Comparison of ENCODE assay signal across 20 cellular contexts in the genomic region with DNA sequence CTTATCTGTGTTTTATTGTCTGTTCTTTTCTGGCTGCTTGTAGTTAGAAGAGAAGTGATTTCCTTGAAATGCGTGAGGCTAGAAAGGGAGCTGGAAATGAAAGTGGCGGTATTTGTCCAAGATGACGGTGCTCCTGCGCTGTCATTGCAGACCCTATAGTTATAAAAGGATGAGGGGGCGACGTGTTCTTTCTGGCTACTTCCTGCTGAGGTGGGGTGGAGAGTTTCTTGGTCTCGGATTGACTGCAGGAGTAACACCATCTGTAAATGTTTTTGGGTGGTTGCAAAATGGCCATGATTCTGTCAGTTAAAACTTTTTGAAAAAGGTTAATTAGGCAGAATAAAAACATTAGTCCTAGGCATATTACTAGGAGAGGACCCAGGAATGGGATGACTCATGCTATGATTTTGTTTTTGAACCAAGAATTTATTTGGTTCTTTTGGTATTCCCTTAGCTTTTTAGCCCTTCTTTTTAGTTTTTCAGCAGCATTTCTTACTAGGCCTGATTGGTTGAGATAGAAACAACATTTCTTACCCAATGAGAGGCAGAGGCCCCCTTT. TPM values are rescaled to one million over a fixed set of nuclear protein-coding genes. Genes with fewer than 3 reads are reported as not detected.
DNase-seq lines count a peak whose midpoint lies in the region; ATAC-seq and TF ChIP-seq lines count a peak whose summit lies in the region.
"Had no signal": no experiment of that assay in that cellular context is flagged by ENCODE, and none has a peak within 500 bp of the region (broad histone marks: within the 10 kb centered on the region; RNA-seq: fewer than 3 reads in every experiment).

No MANE protein-coding gene starts in this region.

- no peaks in the 10 kb centered on the region for H3K9me3 Mint-ChIP-seq in nephron
- H3K9me3 Mint-ChIP-seq: activated CD4-positive, alpha-beta T cell treated with anti-CD3 and anti-CD28 coated beads, Interleukin-2, amount 10 ng/mL, durations not matched to agents 24 days and 14 days; CD8-positive, alpha-beta memory T cell had no signal

- H3K4me3 ChIP-seq in A673 (ENCODE audit: low read depth, low read length, poor library complexity, severe bottlenecking) (no peak overlapping the region), adipocyte (ENCODE audit: low read length) (no peak overlapping the region)
- H3K4me3 ChIP-seq: body of pancreas had no signal

- H3K27me3 Mint-ChIP-seq in nephron (ENCODE audit: low read depth) = no peaks in the 10 kb centered on the region
- H3K27me3 Mint-ChIP-seq: activated CD4-positive, alpha-beta T cell treated with anti-CD3 and anti-CD28 coated beads, Interleukin-2, amount 10 ng/mL, durations not matched to agents 24 days and 14 days had no signal

- no peaks in the 10 kb centered on the region for H3K4me1 ChIP-seq in A673 (ENCODE audit: insufficient read depth, low read length, poor library complexity, severe bottlenecking)
- no peaks in the 10 kb centered on the region for H3K4me1 ChIP-seq in adipocyte (ENCODE audit: control insufficient read depth, insufficient read depth, low read length)
- H3K4me1 ChIP-seq: body of pancreas had no signal

- H3K9me3 ChIP-seq in A673 (ENCODE audit: low read depth, low read length, poor library complexity, severe bottlenecking) = no peaks in the 10 kb centered on the region
- H3K9me3 ChIP-seq in adipocyte (ENCODE audit: control insufficient read depth, low read length) = peaks cover 23% of the 10 kb centered on the region
- H3K9me3 ChIP-seq: body of pancreas had no signal

- BruUV-seq in A673 (replicated peaks; lab: Mats Ljungman, UMichigan) = no TSS peak

- H3K36me3 Mint-ChIP-seq in nephron (ENCODE audit: low read depth) = no peaks in the 10 kb centered on the region
- H3K36me3 Mint-ChIP-seq: CD8-positive, alpha-beta memory T cell had no signal

- POLR2A ChIA-PET in A673 (lab: Charles Lee; ENCODE audit: low non-redundant PET) = no interaction called here

- H3K27ac ChIP-seq in A673 (ENCODE audit: low read depth, low read length, poor library complexity, severe bottlenecking) = no peak overlapping the region
- H3K27ac ChIP-seq: body of pancreas had no signal

- TF ChIP-seq CTCF in A673 (conservative IDR thresholded peaks at IDR 0.05; ENCODE audit: low read depth, low read length) = no peak
- TF ChIP-seq CTCF in nephron (IDR thresholded peaks at IDR 0.05; ENCODE audit: unreplicated experiment in 3 of 3) = no peak

- no peak overlapping the region for H3K9ac ChIP-seq in adipocyte (ENCODE audit: low read length)

- peak overlapping the region in 2 of 3 experiments; percentile 5 to 21 for H3K4me3 Mint-ChIP-seq in nephron
- H3K4me3 Mint-ChIP-seq: activated CD4-positive, alpha-beta T cell treated with anti-CD3 and anti-CD28 coated beads, Interleukin-2, amount 10 ng/mL, durations not matched to agents 24 days and 14 days; CD8-positive, alpha-beta memory T cell had no signal

- H3K27me3 ChIP-seq in A673 (replicated peaks; ENCODE audit: insufficient read depth, low read depth, low read length, poor library complexity) = no peaks in the 10 kb centered on the region
- peaks cover 29% of the 10 kb centered on the region for H3K27me3 ChIP-seq in adipocyte (replicated peaks; ENCODE audit: control insufficient read depth, insufficient read depth, low read length)
- H3K27me3 ChIP-seq: body of pancreas had no signal

- DNase-seq in A673 (ENCODE audit: low spot score) = peak; percentile 10
- DNase-seq in EH (ENCODE audit: low read depth) = peak; percentile 58
- DNase-seq in adipocyte (ENCODE audit: low read depth) = peak; percentile 35
- no peak for DNase-seq in cerebellar nuclear complex (lab: John Stamatoyannopoulos, UW)
- no peak for DNase-seq in NCI-H1694 treated with DMSO at 0.1 percent for 48 hours (lab: John Stamatoyannopoulos, UW)
- DNase-seq: activated CD4-positive, alpha-beta T cell treated with anti-CD3 and anti-CD28 coated beads, Interleukin-2, amount 10 ng/mL, durations not matched to agents 24 days and 14 days; activated T-cell treated with anti-CD3 and anti-CD28 coated beads for 4 hours; body of pancreas; CD8-positive, alpha-beta memory T cell; DMS53; effector CD8-positive, alpha-beta T cell; erythroblast; HCEC 1CT; KG1; NCI-H146; NCI-H2171 treated with DMSO at 0.1 percent for 48 hours; NCI-H526; nucleus accumbens had no signal

- peak overlapping the region in 2 of 3 experiments; percentile 95 for H3K27ac Mint-ChIP-seq in nephron
- H3K27ac Mint-ChIP-seq: activated CD4-positive, alpha-beta T cell treated with anti-CD3 and anti-CD28 coated beads, Interleukin-2, amount 10 ng/mL, durations not matched to agents 24 days and 14 days; CD8-positive, alpha-beta memory T cell had no signal

- H3K4me1 Mint-ChIP-seq in nephron = peaks cover 22% of the 10 kb centered on the region
- H3K4me1 Mint-ChIP-seq: activated CD4-positive, alpha-beta T cell treated with anti-CD3 and anti-CD28 coated beads, Interleukin-2, amount 10 ng/mL, durations not matched to agents 24 days and 14 days had no signal

- CTCF ChIA-PET in A673 (lab: Charles Lee) = no interaction called here

- intact Hi-C loops in A673 (cut with micrococcal nuclease; ENCODE audit: unreplicated experiment) = no loop called here

- H3K36me3 ChIP-seq in A673 (ENCODE audit: insufficient read depth, low read length, poor library complexity, severe bottlenecking) (no peaks in the 10 kb centered on the region), adipocyte (ENCODE audit: control insufficient read depth, insufficient read depth, low read length, severe bottlenecking) (no peaks in the 10 kb centered on the region)

- no peak for ATAC-seq in HG03571 (IDR thresholded peaks at IDR 0.05; ENCODE audit: unreplicated experiment)
- ATAC-seq: body of pancreas had no signal

RNA-seq across cellular contexts. Expression of a gene that starts 53.0 kb away (rescaled TPM):
- 122 and 134 TPM in 2 replicates for total RNA-seq in A673 (2021)

Comparison
In these comparisons a context has a peak if more than half of its experiments do, and no peak if none do; other contexts are left out.
1. DNase-seq: peak in A673 (single experiment), EH (single experiment) and adipocyte (single experiment); none in cerebellar nuclear complex (0 of 2) and NCI-H1694 treated with DMSO at 0.1 percent for 48 hours (single experiment).